In the genomic region with DNA sequence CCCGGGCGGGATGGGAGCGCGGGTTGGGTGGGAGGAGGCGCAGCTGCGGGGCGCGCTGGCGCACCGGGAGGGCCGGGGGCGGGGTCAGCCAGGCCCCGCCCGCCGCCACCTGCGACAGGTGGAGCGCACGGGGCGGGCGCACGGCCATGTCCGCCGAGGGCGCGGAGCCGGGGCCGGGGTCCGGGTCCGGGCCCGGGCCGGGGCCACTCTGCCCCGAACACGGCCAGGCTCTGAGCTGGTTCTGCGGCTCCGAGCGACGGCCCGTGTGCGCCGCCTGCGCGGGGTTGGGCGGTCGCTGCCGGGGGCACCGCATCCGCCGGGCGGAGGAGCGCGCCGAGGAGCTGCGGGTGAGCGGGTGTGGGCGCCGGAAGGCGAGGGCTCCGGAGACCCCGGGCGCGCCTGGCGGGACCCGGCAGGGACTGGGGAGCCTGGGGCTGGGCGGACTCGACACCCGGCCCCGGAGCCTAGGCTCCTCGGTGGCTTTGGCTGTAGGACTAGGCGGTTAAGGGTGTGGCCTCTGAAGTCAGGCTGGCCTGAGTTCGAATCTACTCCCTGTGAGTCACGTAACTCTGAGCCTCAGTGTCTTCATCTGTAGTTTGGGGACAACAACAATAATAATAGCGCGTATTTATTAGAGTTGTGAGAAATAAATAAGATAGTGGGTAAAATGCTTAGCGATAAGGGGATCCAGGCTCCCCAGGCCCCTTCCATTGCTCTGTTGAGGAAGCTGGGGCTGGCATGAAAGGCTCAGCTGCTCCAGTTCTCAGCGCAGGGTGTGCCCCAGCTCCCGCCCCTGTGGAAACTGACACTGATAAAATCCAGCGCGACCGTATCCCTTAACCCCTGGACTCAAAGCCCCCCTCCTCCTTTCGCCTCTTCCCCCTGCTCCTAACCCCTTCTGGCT, we compare ENCODE assay signal across 8 cellular contexts. TPM values are rescaled to one million over a fixed set of nuclear protein-coding genes. Genes with fewer than 3 reads are reported as not detected.
DNase-seq lines count a peak whose midpoint lies in the region; ATAC-seq and TF ChIP-seq lines count a peak whose summit lies in the region.

BSPRY (plus strand) TSS at position 108 of the 904 bp plus-strand sequence; CDS start at position 147, 39 bp downstream.

- H3K9me3 ChIP-seq in breast epithelium (no peaks in the 10 kb centered on the region), right lobe of liver (no peaks in the 10 kb centered on the region), testis (no peaks in the 10 kb centered on the region)

- H3K27me3 ChIP-seq in breast epithelium = no peaks in the 10 kb centered on the region
- H3K27me3 ChIP-seq in right lobe of liver = no peaks in the 10 kb centered on the region
- H3K27me3 ChIP-seq in testis = no peaks in the 10 kb centered on the region

- TF ChIP-seq CTCF in GM12864 (IDR thresholded peaks at IDR 0.05; ENCODE audit: low read depth, low read length, missing control alignments) (no peak), breast epithelium (IDR thresholded peaks at IDR 0.05) (no peak), right lobe of liver (IDR thresholded peaks at IDR 0.05) (no peak), testis (IDR thresholded peaks at IDR 0.05) (no peak)

- H3K36me3 ChIP-seq in breast epithelium (no peaks in the 10 kb centered on the region), right lobe of liver (no peaks in the 10 kb centered on the region), testis (ENCODE audit: low read depth, missing control alignments) (no peaks in the 10 kb centered on the region)

- H3K27ac ChIP-seq in breast epithelium (peak within 1 kb of the TSS; percentile 75 to 81), right lobe of liver (no peak within 1 kb of the TSS), testis (no peak within 1 kb of the TSS)

- 6% methylated on average over 20 of the region's 80 CpGs for WGBS in right lobe of liver (ENCODE audit: insufficient coverage, low coverage, low lambda C conversion rate, missing lambda C conversion rate)
- 2 to 7% methylated on average over 20 to 54 of the region's 80 CpGs for whole genome bisulfite sequencing in testis, 2 donors

- intact Hi-C loops in breast epithelium (cut with DNase I; ENCODE audit: low total_unique reads) = no loop called here
- intact Hi-C loops in right lobe of liver (cut with DNase I) = no loop called here
- intact Hi-C loops in testis (cut with DNase I; ENCODE audit: low total_unique reads) = no loop called here

- ATAC-seq in HG02588 (IDR thresholded peaks at IDR 0.05; ENCODE audit: unreplicated experiment) (peak; percentile 39), right lobe of liver (peak; percentile 53 to 61 (median 56)), HG02981 (IDR thresholded peaks at IDR 0.05; ENCODE audit: unreplicated experiment) (no peak)

- peak within 1 kb of the TSS; percentile 72 for H3K4me3 ChIP-seq in GM12864 (ENCODE audit: low read depth, low read length)
- H3K4me3 ChIP-seq in breast epithelium = peak within 1 kb of the TSS; percentile 31 to 75 (median 65)
- peak within 1 kb of the TSS; percentile 35 to 60 (median 48) for H3K4me3 ChIP-seq in right lobe of liver
- peak within 1 kb of the TSS; percentile 51 to 54 for H3K4me3 ChIP-seq in testis

- DNase-seq in GM12864 (ENCODE audit: low read depth) (no peak), RPMI8226 (peak; percentile 71), breast epithelium (ENCODE audit: low spot score in 2 of 2) (no peak), right lobe of liver (peak in 1 of 3 donors; percentile 27), testis (peak; percentile 58), SK-N-DZ (ENCODE audit: low spot score) (no peak)

- TF ChIP-seq POLR2A in breast epithelium (IDR thresholded peaks at IDR 0.05) (no peak), right lobe of liver (IDR thresholded peaks at IDR 0.05) (no peak), testis (IDR thresholded peaks at IDR 0.05) (no peak)

- H3K4me1 ChIP-seq in breast epithelium (no peaks in the 10 kb centered on the region), right lobe of liver (peaks cover 0 to 5% (median 0%) of the 10 kb centered on the region in 4 donors), testis (peaks cover 16% of the 10 kb centered on the region)

RNA-seq across cellular contexts. Expression of gene BSPRY, which starts in this region (rescaled TPM):
- total RNA-seq in breast epithelium (10 to 100 TPM in 2 of 3 donors, 1 to 10 TPM in 1; 1.1 to 35.3 (median 27.9) TPM), right lobe of liver (1 to 10 TPM in 2 of 6 experiments, under 1 TPM in 4; 0.24 to 1.4 (median 0.78) TPM), testis (10 to 100 TPM in 1 of 2 donors, 1 to 10 TPM in 1; 8.8 to 14.2 TPM)
- polyA plus RNA-seq in testis (ENCODE audit: insufficient read depth, low read depth, low replicate concordance) = 4.5 TPM
- not detected in 2 replicates for polyA plus RNA-seq in SK-N-DZ (2014; cell fraction: cytosol; rRNA removed)
- polyA plus RNA-seq in SK-N-DZ (2014; cell fraction: nucleus; rRNA removed) = not detected in 2 replicates

Comparison
In these comparisons a context has a peak if more than half of its experiments do, and no peak if none do; other contexts are left out.
1. DNase-seq: peak in RPMI8226 (single experiment) and testis (single experiment); none in GM12864 (single experiment), breast epithelium (0 of 2) and SK-N-DZ (single experiment).
2. H3K27ac ChIP-seq: peak in breast epithelium (2 of 2); none in right lobe of liver (0 of 3) and testis (0 of 2).
3. Peak in every context shown above with its lines, with median percentiles within 50 percentile points of each other: H3K4me3 ChIP-seq.